ENCODE assay signal across 25 cellular contexts in the genomic region with DNA sequence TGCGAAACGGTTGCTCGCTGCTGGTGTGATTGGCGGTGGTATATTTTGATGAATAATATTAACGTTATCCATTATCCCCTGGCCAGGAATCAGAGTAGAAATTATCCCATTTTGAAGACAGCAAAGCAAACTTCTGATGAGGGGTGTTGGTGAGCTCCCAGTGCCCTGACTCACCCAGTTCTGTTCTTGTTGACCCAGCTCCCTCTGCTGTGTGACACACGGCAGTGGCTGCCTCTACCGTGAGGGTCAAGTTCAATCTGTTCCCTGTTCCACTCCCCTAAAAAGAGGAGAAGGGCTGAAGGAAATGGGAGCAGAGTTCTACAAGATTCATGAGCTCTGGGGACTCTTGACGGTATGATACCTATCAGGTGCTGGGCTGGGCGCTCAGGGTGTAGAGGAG. TPM values are rescaled to one million over a fixed set of nuclear protein-coding genes. Genes with fewer than 3 reads are reported as not detected.
DNase-seq lines count a peak whose midpoint lies in the region; ATAC-seq and TF ChIP-seq lines count a peak whose summit lies in the region.
"Had no signal": no experiment of that assay in that cellular context is flagged by ENCODE, and none has a peak within 500 bp of the region (broad histone marks: within the 10 kb centered on the region; RNA-seq: fewer than 3 reads in every experiment).

No MANE protein-coding gene starts in this region.

- no peak overlapping the region for H3K27ac ChIP-seq in CD8-positive, alpha-beta T cell (ENCODE audit: low read depth, low read length)
- H3K27ac ChIP-seq in HCT116 (ENCODE audit: low read depth, low read length), result no peak overlapping the region
- H3K27ac ChIP-seq: KMS-11, right lobe of liver had no signal

- H4K20me1 ChIP-seq in HCT116 (ENCODE audit: insufficient read depth), result no peaks in the 10 kb centered on the region

- no peak overlapping the region for H3K9ac ChIP-seq in HCT116 (ENCODE audit: low read length)
- H3K9ac ChIP-seq: KMS-11 had no signal

- intact Hi-C loops in CD8-positive, alpha-beta T cell (cut with DNase I, micrococcal nuclease), result no loop called here
- intact Hi-C loops in HCT116 (cut with micrococcal nuclease), result no loop called here

- peaks cover 3% of the 10 kb centered on the region; the same call in 1 of the 2 replicates for H3K9me2 ChIP-seq in HCT116 (ENCODE audit: insufficient read depth)

- no peak for TF ChIP-seq CTCF in CD8-positive, alpha-beta T cell (IDR thresholded peaks at IDR 0.05)
- TF ChIP-seq CTCF in HCT116 (IDR thresholded peaks at IDR 0.05 in 2 of 3, conservative IDR thresholded peaks at IDR 0.05 in 1 of 3; ENCODE audit: borderline replicate concordance in 1 of 3, insufficient read depth in 1 of 3, low read depth in 2 of 3, low read length in 2 of 3) (no peak), nephron progenitor cell (IDR thresholded peaks at IDR 0.05) (no peak)

- TSS peak; percentile 58 for BruUV-seq in HCT116 (replicated peaks; lab: Mats Ljungman, UMichigan)

- H3K27ac Mint-ChIP-seq in CD8-positive, alpha-beta T cell, result no peak overlapping the region
- no peak overlapping the region for H3K27ac Mint-ChIP-seq in nephron progenitor cell
- H3K27ac Mint-ChIP-seq in stimulated activated naive CD8-positive, alpha-beta T cell treated with anti-CD3 and anti-CD28 coated beads, Interleukin-15, amount 100 ng/mL, for 72 hours, result no peak overlapping the region
- H3K27ac Mint-ChIP-seq: activated T-helper 17 cell treated with anti-CD3 and anti-CD28 coated beads, Interleukin-2, amount 50 U/mL, for 72 hours; T-helper 2 cell treated with Interferon-gamma antibody and Interleukin-4, amounts not matched to agents 5 μg/mL and 100 μg/mL, for 36 hours had no signal

- no peak for ATAC-seq in CD8-positive, alpha-beta T cell
- no peak for ATAC-seq in HCT116
- peak; percentile 39 for ATAC-seq in esophagus mucosa
- ATAC-seq in GM19395 (IDR thresholded peaks at IDR 0.05; ENCODE audit: unreplicated experiment), result no peak
- no peak for ATAC-seq in stimulated activated naive CD8-positive, alpha-beta T cell treated with anti-CD3 and anti-CD28 coated beads, Interleukin-15, amount 100 ng/mL, for 72 hours
- ATAC-seq: activated T-helper 17 cell treated with anti-CD3 and anti-CD28 coated beads, Interleukin-2, amount 50 U/mL, for 72 hours; stimulated activated naive CD8-positive, alpha-beta T cell treated with anti-CD3 and anti-CD28 coated beads, Interleukin-15, Interleukin-2, amounts not matched to agents 100 U/mL and 50 U/mL, for 24 hours had no signal

- H3K27me3 Mint-ChIP-seq in CD8-positive, alpha-beta T cell (ENCODE audit: low read depth), result peaks cover 41% of the 10 kb centered on the region
- peaks cover 58% of the 10 kb centered on the region for H3K27me3 Mint-ChIP-seq in nephron progenitor cell (ENCODE audit: low read depth, poor library complexity)
- peaks cover 66% of the 10 kb centered on the region for H3K27me3 Mint-ChIP-seq in stimulated activated naive CD8-positive, alpha-beta T cell treated with anti-CD3 and anti-CD28 coated beads, Interleukin-15, amount 100 ng/mL, for 72 hours

- TF ChIP-seq RAD21 in HCT116 (IDR thresholded peaks at IDR 0.05; ENCODE audit: low read depth), result no peak

- no peaks in the 10 kb centered on the region for H3K36me3 Mint-ChIP-seq in CD8-positive, alpha-beta T cell
- no peaks in the 10 kb centered on the region for H3K36me3 Mint-ChIP-seq in nephron progenitor cell (ENCODE audit: low read depth)

- H3K4me1 ChIP-seq in CD8-positive, alpha-beta T cell (ENCODE audit: insufficient read depth, low read length), result peaks cover 9% of the 10 kb centered on the region
- H3K4me1 ChIP-seq in HCT116 (ENCODE audit: control insufficient read depth in 1 of 2, insufficient read depth in 2 of 2, low read length in 2 of 2), result peaks cover 10 to 27% of the 10 kb centered on the region in 2 experiments

- peaks cover 36% of the 10 kb centered on the region for H3K79me2 ChIP-seq in HCT116 (ENCODE audit: insufficient read depth, low read length)

- H2AFZ ChIP-seq in HCT116 (ENCODE audit: low read depth, low read length, poor library complexity, severe bottlenecking), result no peak overlapping the region

- H3K27me3 ChIP-seq in CD8-positive, alpha-beta T cell (ENCODE audit: insufficient read depth, low read length), result peaks cover 4% of the 10 kb centered on the region
- no peaks in the 10 kb centered on the region for H3K27me3 ChIP-seq in HCT116 (ENCODE audit: insufficient read depth, low read length)
- H3K27me3 ChIP-seq: right lobe of liver had no signal

- H3K4me3 Mint-ChIP-seq in CD8-positive, alpha-beta T cell, result peak overlapping the region; percentile 63
- peak overlapping the region; percentile 42 for H3K4me3 Mint-ChIP-seq in nephron progenitor cell
- H3K4me3 Mint-ChIP-seq in stimulated activated naive CD8-positive, alpha-beta T cell treated with anti-CD3 and anti-CD28 coated beads, Interleukin-15, amount 100 ng/mL, for 72 hours, result no peak overlapping the region

- RAD21 ChIA-PET in HCT116 (lab: Charles Lee; ENCODE audit: low non-redundant PET in 1 of 2, low total read pairs in 2 of 2, uncharacterized antibody in 2 of 2, unreplicated experiment in 2 of 2), result interaction anchor here in 1 of 2 experiments (1.4 kb wide), 1 partner anchor 29 kb away, joined by 3 read pairs; no protein-coding TSS in a partner anchor

- no peak overlapping the region for H3K4me3 ChIP-seq in CD8-positive, alpha-beta T cell (ENCODE audit: low read depth, low read length)
- no peak overlapping the region for H3K4me3 ChIP-seq in HCT116 (replicated peaks in 1 of 2; ENCODE audit: low read depth in 1 of 2, low read length in 2 of 2)

- no peak overlapping the region for H3K4me2 ChIP-seq in HCT116 (ENCODE audit: low read length)
- H3K4me2 ChIP-seq: KMS-11 had no signal

- TF ChIP-seq POLR2A in HCT116 (IDR thresholded peaks at IDR 0.05; ENCODE audit: borderline replicate concordance, extremely low read depth, insufficient read depth, insufficient read length), result no peak

- H3K9me3 ChIP-seq in CD8-positive, alpha-beta T cell (ENCODE audit: low read length), result no peaks in the 10 kb centered on the region
- H3K9me3 ChIP-seq in HCT116 (ENCODE audit: control insufficient read depth in 1 of 2, insufficient read depth in 1 of 2, low read depth in 1 of 2, low read length in 2 of 2), result no peaks in the 10 kb centered on the region
- H3K9me3 ChIP-seq: Peyer's patch, right lobe of liver had no signal

- no peak for DNase-seq in CD8-positive, alpha-beta T cell
- DNase-seq in HCT116 (ENCODE audit: low read depth, low spot score) (no peak), nephron progenitor cell (no peak), LoVo (ENCODE audit: low spot score) (no peak), DMS114 treated with DMSO at 0.1 percent for 48 hours (lab: John Stamatoyannopoulos, UW; ENCODE audit: unreplicated experiment) (no peak)
- DNase-seq in stimulated activated naive CD8-positive, alpha-beta T cell treated with anti-CD3 and anti-CD28 coated beads, Interleukin-15, amount 100 ng/mL, for 72 hours, result no peak
- DNase-seq: activated CD4-positive, CD25-positive, alpha-beta regulatory T cell treated with anti-CD3 and anti-CD28 coated beads, Interleukin-2, amount 50 U/mL, for 72 hours; activated CD8-positive, alpha-beta memory T cell treated with anti-CD3 and anti-CD28 coated beads for 24 hours; COR-L47; midbrain; NCI-H1417; NCI-H748 treated with DMSO at 0.1 percent for 48 hours; Peyer's patch; stimulated activated naive CD8-positive, alpha-beta T cell treated with anti-CD3 and anti-CD28 coated beads, Interleukin-15, Interleukin-2, amounts not matched to agents 100 U/mL and 50 U/mL, for 24 hours had no signal

- peaks cover 10% of the 10 kb centered on the region for H3K4me1 Mint-ChIP-seq in CD8-positive, alpha-beta T cell (ENCODE audit: low read depth)
- H3K4me1 Mint-ChIP-seq in nephron progenitor cell, result peaks cover 5% of the 10 kb centered on the region
- H3K4me1 Mint-ChIP-seq in stimulated activated naive CD8-positive, alpha-beta T cell treated with anti-CD3 and anti-CD28 coated beads, Interleukin-15, amount 100 ng/mL, for 72 hours, result peaks cover 15% of the 10 kb centered on the region

- POLR2A ChIA-PET in CD8-positive, alpha-beta T cell (lab: Charles Lee), result interaction anchor here (1.7 kb wide), 1 partner anchor 8 kb away, joined by 4 read pairs; no protein-coding TSS in a partner anchor
- POLR2A ChIA-PET in HCT116 (lab: Charles Lee), result no interaction called here

- H3K9me3 Mint-ChIP-seq in CD8-positive, alpha-beta T cell, result no peaks in the 10 kb centered on the region
- no peaks in the 10 kb centered on the region for H3K9me3 Mint-ChIP-seq in nephron progenitor cell
- H3K9me3 Mint-ChIP-seq in stimulated activated naive CD8-positive, alpha-beta T cell treated with anti-CD3 and anti-CD28 coated beads, Interleukin-15, amount 100 ng/mL, for 72 hours, result peaks cover 0 to 7% of the 10 kb centered on the region in 2 donors
- H3K9me3 Mint-ChIP-seq: activated T-helper 17 cell treated with anti-CD3 and anti-CD28 coated beads, Interleukin-2, amount 50 U/mL, for 72 hours; T-helper 2 cell treated with Interferon-gamma antibody and Interleukin-4, amounts not matched to agents 5 μg/mL and 100 μg/mL, for 36 hours had no signal

- H3K36me3 ChIP-seq in CD8-positive, alpha-beta T cell (ENCODE audit: insufficient read depth, low read length), result no peaks in the 10 kb centered on the region
- no peaks in the 10 kb centered on the region for H3K36me3 ChIP-seq in HCT116 (ENCODE audit: control insufficient read depth in 1 of 2, insufficient read depth in 2 of 2, low read length in 2 of 2)
- H3K36me3 ChIP-seq: Peyer's patch, right lobe of liver had no signal

- CTCF ChIA-PET in CD8-positive, alpha-beta T cell (lab: Charles Lee), result interaction anchor here (1.4 kb wide), 1 partner anchor 10 kb away, joined by 3 read pairs; no protein-coding TSS in a partner anchor
- CTCF ChIA-PET in HCT116 (lab: Charles Lee), result interaction anchor here (1.0 kb wide), 1 partner anchor 29 kb away, joined by 5 read pairs; no protein-coding TSS in a partner anchor

RNA-seq across cellular contexts. Expression of gene CAMSAP3, which starts 2.0 kb away (rescaled TPM):
- total RNA-seq in CD8-positive, alpha-beta T cell, result under 1 TPM; 0.28 to 0.33 TPM
- 24.0 TPM for total RNA-seq in HCT116 (2021; ENCODE audit: unreplicated experiment)
- polyA plus RNA-seq in HCT116 (2012), result 16.1 and 17.3 TPM in 2 replicates
- 21.2 TPM for total RNA-seq in esophagus mucosa
- total RNA-seq: fibroblast of villous mesenchyme had no signal

RNA-seq across cellular contexts. Expression of gene XAB2, which starts 31.7 kb away (rescaled TPM):
- total RNA-seq in CD8-positive, alpha-beta T cell, result 100 to 1,000 TPM; 127 to 133 TPM
- total RNA-seq in HCT116 (2021; ENCODE audit: unreplicated experiment) (103 TPM), esophagus mucosa (17.9 TPM)
- 106 and 121 TPM in 2 replicates for polyA plus RNA-seq in HCT116 (2012)

RNA-seq across cellular contexts. Expression of gene PET100, which starts 31.9 kb away (rescaled TPM):
- total RNA-seq in CD8-positive, alpha-beta T cell, result 100 to 1,000 TPM; 186 to 188 TPM
- total RNA-seq in HCT116 (2021; ENCODE audit: unreplicated experiment), result 126 TPM
- 57.2 and 88.5 TPM in 2 replicates for polyA plus RNA-seq in HCT116 (2012)
- 91.7 TPM for total RNA-seq in esophagus mucosa

RNA-seq across cellular contexts. Expression of gene PCP2, which starts 35.8 kb away (rescaled TPM):
- 1 to 10 TPM; 1.1 to 1.7 TPM for total RNA-seq in CD8-positive, alpha-beta T cell
- total RNA-seq in HCT116 (2021; ENCODE audit: unreplicated experiment) (0.32 TPM), esophagus mucosa (not detected)
- polyA plus RNA-seq in HCT116 (2012), result 0.56 and 0.72 TPM in 2 replicates
- total RNA-seq: chondrocyte, G401, osteocyte, urinary bladder had no signal

RNA-seq across cellular contexts. Expression of gene STXBP2, which starts 39.2 kb away (rescaled TPM):
- 100 to 1,000 TPM; 260 to 270 TPM for total RNA-seq in CD8-positive, alpha-beta T cell
- total RNA-seq in HCT116 (2021; ENCODE audit: unreplicated experiment), result 141 TPM
- polyA plus RNA-seq in HCT116 (2012), result 144 and 186 TPM in 2 replicates
- total RNA-seq in esophagus mucosa, result 62.7 TPM

Comparison
In these comparisons a context has a peak if more than half of its experiments do, and no peak if none do; other contexts are left out.
1. H3K4me3 Mint-ChIP-seq: peak in CD8-positive, alpha-beta T cell (single experiment) and nephron progenitor cell (single experiment); none in stimulated activated naive CD8-positive, alpha-beta T cell treated with anti-CD3 and anti-CD28 coated beads, Interleukin-15, amount 100 ng/mL, for 72 hours (0 of 2).
2. RNA of gene CAMSAP3, which starts 2.0 kb away (total RNA-seq): 24.0 TPM in HCT116 (single experiment) and 21.2 TPM in esophagus mucosa (single experiment); 0.28 to 0.33 TPM in CD8-positive, alpha-beta T cell; every median in the first group is over 10 times any median in the second.